8 cellular contexts compared by ENCODE assay signal in the genomic region with DNA sequence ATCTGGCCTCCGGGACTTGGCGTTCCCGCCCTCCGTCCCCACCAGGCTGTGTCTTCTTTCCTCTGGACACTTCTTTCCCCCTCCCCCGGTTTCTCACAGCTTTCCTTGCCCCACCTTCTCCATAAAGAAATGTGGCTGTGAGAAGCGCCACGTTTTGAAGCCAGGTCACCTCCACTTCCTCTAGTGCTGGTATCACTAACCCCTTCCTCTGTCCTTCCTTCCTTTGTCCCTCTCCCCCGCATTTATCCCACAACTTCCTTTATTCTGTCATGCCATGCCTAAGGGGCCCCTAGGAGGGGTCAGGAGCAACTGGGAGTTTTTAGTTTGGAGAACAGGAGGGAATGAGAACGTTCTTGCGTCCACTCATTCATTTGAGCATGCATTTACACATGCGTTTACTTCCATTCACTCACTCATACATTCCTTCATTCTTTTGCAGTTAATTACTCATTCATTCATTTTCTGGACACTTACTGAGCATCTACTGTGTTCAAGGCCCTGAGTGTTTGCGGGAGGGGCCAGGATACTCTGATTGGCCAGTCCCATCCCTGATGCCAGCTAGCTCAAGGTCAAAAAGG. TPM values are rescaled to one million over a fixed set of nuclear protein-coding genes. Genes with fewer than 3 reads are reported as not detected.
A peak's percentile ranks its signal among the peaks of the same experiment; 100 is the strongest.
DNase-seq lines count a peak whose midpoint lies in the region; ATAC-seq and TF ChIP-seq lines count a peak whose summit lies in the region.

No MANE protein-coding gene starts in this region.

- H3K27ac ChIP-seq in CD8-positive, alpha-beta memory T cell (ENCODE audit: low read depth, low read length), result no peak overlapping the region
- H3K27ac ChIP-seq in colonic mucosa, result peak overlapping the region; percentile 69

- no peaks in the 10 kb centered on the region for H3K9me3 Mint-ChIP-seq in CD8-positive, alpha-beta memory T cell
- no peaks in the 10 kb centered on the region for H3K9me3 Mint-ChIP-seq in naive thymus-derived CD8-positive, alpha-beta T cell

- H3K36me3 ChIP-seq in CD8-positive, alpha-beta memory T cell (ENCODE audit: insufficient read depth, low read length), result no peaks in the 10 kb centered on the region
- H3K36me3 ChIP-seq in colonic mucosa, result no peaks in the 10 kb centered on the region

- no peak for DNase-seq in CD8-positive, alpha-beta memory T cell
- DNase-seq in NCI-H226, result peak; percentile 22
- no peak for DNase-seq in colonic mucosa
- no peak for DNase-seq in naive thymus-derived CD8-positive, alpha-beta T cell
- no peak for DNase-seq in activated gamma-delta T cell (lab: John Stamatoyannopoulos, UW)
- no peak for DNase-seq in HuH-7.5 (ENCODE audit: low spot score)
- DNase-seq in UCSD-AML1 (lab: John Stamatoyannopoulos, UW; ENCODE audit: unreplicated experiment), result no peak

- H3K27me3 ChIP-seq in CD8-positive, alpha-beta memory T cell (ENCODE audit: insufficient read depth, low read length, poor library complexity, severe bottlenecking), result no peaks in the 10 kb centered on the region
- no peaks in the 10 kb centered on the region for H3K27me3 ChIP-seq in colonic mucosa

- H3K4me3 ChIP-seq in CD8-positive, alpha-beta memory T cell (ENCODE audit: low read length), result no peak overlapping the region
- peak overlapping the region; percentile 52 for H3K4me3 ChIP-seq in colonic mucosa

- peaks cover 15 to 18% (median 15%) of the 10 kb centered on the region in 3 donors for H3K4me1 Mint-ChIP-seq in CD8-positive, alpha-beta memory T cell
- peaks cover 12 to 22% (median 17%) of the 10 kb centered on the region in 4 donors for H3K4me1 Mint-ChIP-seq in naive thymus-derived CD8-positive, alpha-beta T cell

- CTCF ChIA-PET in CD8-positive, alpha-beta memory T cell (lab: Charles Lee), result no interaction called here

- POLR2A ChIA-PET in CD8-positive, alpha-beta memory T cell (lab: Charles Lee), result no interaction called here
- POLR2A ChIA-PET in naive thymus-derived CD8-positive, alpha-beta T cell (lab: Charles Lee), result no interaction called here

- H3K27me3 Mint-ChIP-seq in CD8-positive, alpha-beta memory T cell, result peaks cover 0 to 4% of the 10 kb centered on the region in 2 donors
- H3K27me3 Mint-ChIP-seq in naive thymus-derived CD8-positive, alpha-beta T cell, result no peaks in the 10 kb centered on the region

- H3K36me3 Mint-ChIP-seq in CD8-positive, alpha-beta memory T cell, result no peaks in the 10 kb centered on the region
- no peaks in the 10 kb centered on the region for H3K36me3 Mint-ChIP-seq in naive thymus-derived CD8-positive, alpha-beta T cell

- intact Hi-C loops in colonic mucosa (cut with DNase I), result no loop called here

- H3K9ac ChIP-seq in colonic mucosa (ENCODE audit: low read depth in 2 of 2, low read length in 2 of 2), result peak overlapping the region; percentile 84 to 87

- H3K4me1 ChIP-seq in CD8-positive, alpha-beta memory T cell (ENCODE audit: insufficient read depth, low read length), result peaks cover 7% of the 10 kb centered on the region
- H3K4me1 ChIP-seq in colonic mucosa, result no peaks in the 10 kb centered on the region

- ATAC-seq in naive thymus-derived CD8-positive, alpha-beta T cell, result no peak
- ATAC-seq in GM19023 (IDR thresholded peaks at IDR 0.05; ENCODE audit: unreplicated experiment), result no peak

- H3K4me3 Mint-ChIP-seq in CD8-positive, alpha-beta memory T cell, result peak overlapping the region; percentile 55 to 89 (median 79)
- peak overlapping the region; percentile 65 to 86 (median 80) for H3K4me3 Mint-ChIP-seq in naive thymus-derived CD8-positive, alpha-beta T cell

- no peaks in the 10 kb centered on the region for H3K9me3 ChIP-seq in CD8-positive, alpha-beta memory T cell (ENCODE audit: low read length)
- no peaks in the 10 kb centered on the region for H3K9me3 ChIP-seq in colonic mucosa

- H3K27ac Mint-ChIP-seq in CD8-positive, alpha-beta memory T cell, result peak overlapping the region in 6 of 8 donors; percentile 29 to 72 (median 52)
- H3K27ac Mint-ChIP-seq in naive thymus-derived CD8-positive, alpha-beta T cell, result peak overlapping the region in 7 of 10 donors; percentile 19 to 84 (median 59)

- no peak for TF ChIP-seq CTCF in colonic mucosa (IDR thresholded peaks at IDR 0.05)

RNA-seq across cellular contexts. Expression of gene ACOT11, which starts 5.0 kb away (rescaled TPM):
- total RNA-seq in CD8-positive, alpha-beta memory T cell, result under 1 TPM; 0.37 to 0.58 TPM
- 0.09 TPM for polyA plus RNA-seq in CD8-positive, alpha-beta memory T cell
- 10 to 100 TPM; 43.3 to 82.5 TPM for total RNA-seq in colonic mucosa
- under 1 TPM; 0.22 to 0.31 TPM for total RNA-seq in naive thymus-derived CD8-positive, alpha-beta T cell
- polyA plus RNA-seq in naive thymus-derived CD8-positive, alpha-beta T cell, result under 1 TPM in 1 of 3 donors, not detected in 2; 0.07 TPM

Comparison
In these comparisons a context has a peak if more than half of its experiments do, and no peak if none do; other contexts are left out.
1. RNA of gene ACOT11, which starts 5.0 kb away (total RNA-seq): 43.3 to 82.5 TPM in colonic mucosa; 0.37 to 0.58 TPM in CD8-positive, alpha-beta memory T cell and 0.22 to 0.31 TPM in naive thymus-derived CD8-positive, alpha-beta T cell; every median in the first group is over 10 times any median in the second.